ENCODE assay signal across 29 cellular contexts in genomic region chr15:23402544-23402943, GRCh38. TPM values are rescaled to one million over a fixed set of nuclear protein-coding genes. Genes with fewer than 3 reads are reported as not detected.
"Had no signal": no experiment of that assay in that cellular context is flagged by ENCODE, and none has a peak within 500 bp of the region (broad histone marks: within the 10 kb centered on the region; RNA-seq: fewer than 3 reads in every experiment).

No MANE protein-coding gene starts in this region.

- H3K4me3 ChIP-seq: esophagus muscularis mucosa, gastrocnemius medialis, prostate gland, spleen, testis had no signal

- H3K79me2 ChIP-seq: parathyroid adenoma had no signal

- H2AFZ ChIP-seq: parathyroid adenoma had no signal

- H3K4me1 ChIP-seq: esophagus muscularis mucosa, gastrocnemius medialis, parathyroid adenoma, prostate gland, spleen, testis had no signal

- H3K9ac ChIP-seq: parathyroid adenoma had no signal

- H3K27me3 ChIP-seq: gastrocnemius medialis, testis had no signal

- ATAC-seq: effector memory CD8-positive, alpha-beta T cell; gastrocnemius medialis; naive thymus-derived CD4-positive, alpha-beta T cell; sciatic nerve; stimulated activated memory B cell treated with anti-CD40 and anti-IgM and Interleukin-4, amounts not matched to agents 10 μg/mL and 1 μg/mL and 100 μg/mL, for 72 hours; stimulated activated naive CD8-positive, alpha-beta T cell treated with anti-CD3 and anti-CD28 coated beads, Interleukin-15, amount 100 ng/mL, for 72 hours had no signal

- FAIRE-seq: keratinocyte had no signal

- H3K9me3 ChIP-seq: gastrocnemius medialis, prostate gland, testis had no signal

- H3K27ac ChIP-seq: epithelial cell of prostate, esophagus muscularis mucosa, gastrocnemius medialis, parathyroid adenoma, spleen, testis had no signal

- DNase-seq: effector memory CD8-positive, alpha-beta T cell; gastrocnemius medialis; immature natural killer cell; mesendoderm; naive thymus-derived CD4-positive, alpha-beta T cell; nephron progenitor cell; spleen; stimulated activated CD4-positive, alpha-beta T cell treated with anti-CD3 and anti-CD28 coated beads, Interleukin-15, amount 100 ng/mL, for 24 hours; stimulated activated CD4-positive, alpha-beta T cell treated with anti-CD3 and anti-CD28 coated beads, Interleukin-1b, Interleukin-23, amount 100 ng/mL, for 48 hours; stimulated activated CD4-positive, alpha-beta T cell treated with anti-CD3 and anti-CD28 coated beads, Interleukin-4, amount 100 ng/mL, for 24 hours; stimulated activated naive CD8-positive, alpha-beta T cell treated with anti-CD3 and anti-CD28 coated beads, Interleukin-15, amount 100 ng/mL, for 72 hours; testis; trophoblast cell had no signal

- H3K36me3 ChIP-seq: esophagus muscularis mucosa, gastrocnemius medialis, prostate gland, spleen had no signal

RNA-seq across cellular contexts. Expression of gene GOLGA6L2, which starts 44.5 kb away (rescaled TPM):
- total RNA-seq: esophagus muscularis mucosa; fibroblast of villous mesenchyme; gastrocnemius medialis; liver; lung microvascular endothelial cell; mononuclear cell; naive thymus-derived CD4-positive, alpha-beta T cell; omental fat pad; renal cortical epithelial cell; sciatic nerve; skeletal muscle tissue; spleen; subcutaneous adipose tissue; urinary bladder had no signal
- polyA plus RNA-seq: immature natural killer cell; keratinocyte; liver; naive thymus-derived CD4-positive, alpha-beta T cell; spleen; urinary bladder had no signal

RNA-seq across cellular contexts. Expression of gene GOLGA8S, which starts 48.0 kb away (rescaled TPM):
- total RNA-seq: lung microvascular endothelial cell, skeletal muscle tissue had no signal
- polyA plus RNA-seq: keratinocyte; naive thymus-derived CD4-positive, alpha-beta T cell had no signal
